Comparison of ENCODE assay signal across 25 cellular contexts in the genomic region with DNA sequence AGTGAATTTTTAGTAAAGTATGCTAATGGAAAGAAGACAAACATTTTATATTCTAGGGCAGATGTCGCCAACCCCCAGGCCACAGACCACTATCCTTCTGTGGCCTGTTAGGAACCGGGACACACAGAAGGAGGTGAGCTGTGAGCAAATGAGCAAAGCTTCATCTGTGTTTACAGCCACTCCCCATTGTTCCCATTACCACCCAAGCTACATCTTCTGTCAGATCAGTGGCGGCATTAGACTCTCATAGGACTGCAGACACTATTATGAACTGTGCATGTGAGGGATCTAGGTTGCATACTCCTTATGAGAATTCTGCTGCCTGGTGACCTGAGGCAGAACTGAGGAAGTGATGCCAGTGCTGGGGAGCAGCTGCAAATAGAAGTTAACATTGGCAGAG. TPM values are rescaled to one million over a fixed set of nuclear protein-coding genes. Genes with fewer than 3 reads are reported as not detected.
DNase-seq lines count a peak whose midpoint lies in the region; ATAC-seq, FAIRE-seq and TF ChIP-seq lines count a peak whose summit lies in the region.
"Had no signal": no experiment of that assay in that cellular context is flagged by ENCODE, and none has a peak within 500 bp of the region (broad histone marks: within the 10 kb centered on the region; RNA-seq: fewer than 3 reads in every experiment).

No MANE protein-coding gene starts in this region.

- CTCF ChIA-PET in HEK293 (lab: Yijun Ruan, JAX), result no interaction called here

- no peaks in the 10 kb centered on the region for H3K9me3 ChIP-seq in HEK293 (ENCODE audit: control insufficient read depth, insufficient read depth, low read depth, low read length)
- H3K9me3 ChIP-seq: A549 had no signal

- DNase-seq in DMS 273 (lab: John Stamatoyannopoulos, UW; ENCODE audit: unreplicated experiment) (peak; percentile 52), DMS 273 treated with DMSO at 0.1 percent for 48 hours (lab: John Stamatoyannopoulos, UW) (no peak), bronchial epithelial cell (ENCODE audit: low read depth) (no peak), NCI-H1105 (lab: John Stamatoyannopoulos, UW) (no peak)
- DNase-seq: AML-193; CD4-positive, alpha-beta memory T cell; CD4-positive, CD25-positive, alpha-beta regulatory T cell; CD8-positive, alpha-beta memory T cell; COR-L47; DMS153; DMS53; DMS79; DND-41; EL; GDM1 had no signal

- no peak for ATAC-seq in HG03457 (IDR thresholded peaks at IDR 0.05; ENCODE audit: unreplicated experiment)
- ATAC-seq: A549, GM12878 had no signal

- H3K4me1 ChIP-seq in HEK293 (ENCODE audit: control insufficient read depth, insufficient read depth, low read length), result no peaks in the 10 kb centered on the region
- H3K4me1 ChIP-seq: A549; BLaER1 treated with 17β-estradiol and CSF1 and Interleukin-3, amounts not matched to agents 10 nM and 100 nM had no signal

- peak; percentile 36 for FAIRE-seq in bronchial epithelial cell (lab: Jason Lieb, UNC)
- FAIRE-seq: A549, GM12878, GM12892, GM18507 had no signal

- H3K4me3 ChIP-seq in HEK293 (ENCODE audit: low read depth, low read length) (no peak overlapping the region), bronchial epithelial cell (ENCODE audit: low read depth, low read length) (no peak overlapping the region)
- H3K4me3 ChIP-seq: A549; BLaER1 treated with 17β-estradiol and CSF1 and Interleukin-3, amounts not matched to agents 10 nM and 100 nM; GM12878 had no signal

- H3K27ac ChIP-seq in HEK293 (ENCODE audit: extremely low read depth, low read depth, low read length), result no peak overlapping the region
- H3K27ac ChIP-seq: 22Rv1; A549; BLaER1 treated with 17β-estradiol and CSF1 and Interleukin-3, amounts not matched to agents 10 nM and 100 nM; C4-2B had no signal

- no peaks in the 10 kb centered on the region for H3K36me3 ChIP-seq in HEK293 (ENCODE audit: control insufficient read depth in 2 of 2, insufficient read depth in 1 of 2, low read length in 2 of 2)
- no peaks in the 10 kb centered on the region for H3K36me3 ChIP-seq in bronchial epithelial cell (ENCODE audit: control insufficient read depth, insufficient read depth, low read length)
- H3K36me3 ChIP-seq: BLaER1 treated with 17β-estradiol and CSF1 and Interleukin-3, amounts not matched to agents 10 nM and 100 nM had no signal

- H3K27me3 ChIP-seq in bronchial epithelial cell (ENCODE audit: control insufficient read depth, insufficient read depth, low read length), result no peaks in the 10 kb centered on the region
- H3K27me3 ChIP-seq: BLaER1 treated with 17β-estradiol and CSF1 and Interleukin-3, amounts not matched to agents 10 nM and 100 nM had no signal

- TF ChIP-seq CTCF in HEK293 (tag by site-specific recombination; IDR thresholded peaks at IDR 0.05), result no peak
- TF ChIP-seq CTCF in bronchial epithelial cell (IDR thresholded peaks at IDR 0.05; ENCODE audit: insufficient read depth, low read length, severe bottlenecking), result no peak

- POLR2A ChIA-PET in HEK293 (lab: Yijun Ruan, JAX), result no interaction called here

TF ChIP-seq in HEK293, 187 proteins besides CTCF, POLR2A, EP300 and RAD21:
- no peak for TF ChIP-seq RBAK (tag by site-specific recombination; IDR thresholded peaks at IDR 0.05)
- TF ChIP-seq, protein P1, sequence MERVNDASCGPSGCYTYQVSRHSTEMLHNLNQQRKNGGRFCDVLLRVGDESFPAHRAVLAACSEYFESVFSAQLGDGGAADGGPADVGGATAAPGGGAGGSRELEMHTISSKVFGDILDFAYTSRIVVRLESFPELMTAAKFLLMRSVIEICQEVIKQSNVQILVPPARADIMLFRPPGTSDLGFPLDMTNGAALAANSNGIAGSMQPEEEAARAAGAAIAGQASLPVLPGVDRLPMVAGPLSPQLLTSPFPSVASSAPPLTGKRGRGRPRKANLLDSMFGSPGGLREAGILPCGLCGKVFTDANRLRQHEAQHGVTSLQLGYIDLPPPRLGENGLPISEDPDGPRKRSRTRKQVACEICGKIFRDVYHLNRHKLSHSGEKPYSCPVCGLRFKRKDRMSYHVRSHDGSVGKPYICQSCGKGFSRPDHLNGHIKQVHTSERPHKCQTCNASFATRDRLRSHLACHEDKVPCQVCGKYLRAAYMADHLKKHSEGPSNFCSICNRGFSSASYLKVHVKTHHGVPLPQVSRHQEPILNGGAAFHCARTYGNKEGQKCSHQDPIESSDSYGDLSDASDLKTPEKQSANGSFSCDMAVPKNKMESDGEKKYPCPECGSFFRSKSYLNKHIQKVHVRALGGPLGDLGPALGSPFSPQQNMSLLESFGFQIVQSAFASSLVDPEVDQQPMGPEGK (tag by site-specific recombination; IDR thresholded peaks at IDR 0.05), result no peak
- TF ChIP-seq ZNF610 (tag by site-specific recombination; IDR thresholded peaks at IDR 0.05; ENCODE audit: borderline replicate concordance), result peak; percentile 98
TF ChIP-seq in HEK293: peak in this region for 1.

RNA-seq across cellular contexts. Expression of a gene that starts 36.9 kb away (rescaled TPM):
- 2.0 and 2.1 TPM in 2 replicates for total RNA-seq in bronchial epithelial cell
- total RNA-seq: CD4-positive, alpha-beta memory T cell; G401 had no signal
